In the genomic region with DNA sequence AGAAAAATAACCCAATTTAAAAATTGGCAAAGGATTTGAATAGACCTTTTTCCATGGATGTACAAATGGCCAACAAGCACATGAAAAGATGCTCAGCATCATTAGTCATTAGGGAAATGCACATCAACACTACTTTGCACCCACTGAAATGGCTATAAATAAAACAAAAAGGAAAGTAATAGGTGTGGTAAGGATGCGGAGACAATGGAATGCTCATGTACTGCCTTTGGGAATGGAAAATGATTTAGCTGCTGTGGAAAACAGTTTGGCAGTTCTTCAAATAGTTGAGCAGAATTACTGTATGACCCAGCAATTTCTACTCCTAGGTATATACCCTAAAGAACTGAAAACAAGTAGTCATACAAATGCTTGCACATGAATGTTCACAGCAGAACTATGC, we compare ENCODE assay signal across 13 cellular contexts. TPM values are rescaled to one million over a fixed set of nuclear protein-coding genes. Genes with fewer than 3 reads are reported as not detected.
A peak's percentile ranks its signal among the peaks of the same experiment; 100 is the strongest.
DNase-seq lines count a peak whose midpoint lies in the region; ATAC-seq and TF ChIP-seq lines count a peak whose summit lies in the region.
"Had no signal": no experiment of that assay in that cellular context is flagged by ENCODE, and none has a peak within 500 bp of the region (broad histone marks: within the 10 kb centered on the region; RNA-seq: fewer than 3 reads in every experiment).

No MANE protein-coding gene starts in this region.

- CTCF ChIA-PET in WTC11 (lab: Charles Lee), result no interaction called here

- no peak overlapping the region for H3K27ac Mint-ChIP-seq in WTC11
- H3K27ac Mint-ChIP-seq: H9 had no signal

- no peak overlapping the region for H3K4me3 ChIP-seq in fibroblast of pulmonary artery (replicated peaks; ENCODE audit: low read depth, low read length)
- H3K4me3 ChIP-seq: Peyer's patch had no signal

- POLR2A ChIA-PET in WTC11 (lab: Charles Lee), result no interaction called here

- ATAC-seq in WTC11 (no peak), HG02973 (IDR thresholded peaks at IDR 0.05; ENCODE audit: unreplicated experiment) (no peak)

- H3K27me3 Mint-ChIP-seq in WTC11 (ENCODE audit: low read depth), result no peaks in the 10 kb centered on the region

- peaks cover 14% of the 10 kb centered on the region for H3K36me3 Mint-ChIP-seq in WTC11

- TF ChIP-seq CTCF in fibroblast of pulmonary artery (IDR thresholded peaks at IDR 0.05; ENCODE audit: low read length, missing control alignments) (no peak), WTC11 (IDR thresholded peaks at IDR 0.05) (no peak)

- peaks cover 10% of the 10 kb centered on the region for H3K9me3 Mint-ChIP-seq in WTC11

- peak; percentile 18 for DNase-seq in AG20443 (ENCODE audit: low spot score)
- peak; percentile 80 for DNase-seq in GM04503 (ENCODE audit: low read depth)
- DNase-seq in amniotic epithelial cell (ENCODE audit: low read depth), result peak; percentile 21
- DNase-seq in fibroblast of pulmonary artery (ENCODE audit: low read depth), result peak; percentile 21
- DNase-seq in WTC11 (ENCODE audit: low spot score), result no peak
- no peak for DNase-seq in SHP77 treated with DMSO at 0.1 percent for 48 hours (lab: John Stamatoyannopoulos, UW)
- DNase-seq: Calu3, H9, Karpas-422, NCI-H2029, NCI-H510A treated with DMSO at 0.1 percent for 48 hours, Peyer's patch had no signal

- no peaks in the 10 kb centered on the region for H3K4me1 Mint-ChIP-seq in WTC11
- H3K4me1 Mint-ChIP-seq: H9 had no signal

- H3K4me3 Mint-ChIP-seq in WTC11, result no peak overlapping the region
- H3K4me3 Mint-ChIP-seq: H9 had no signal

TF ChIP-seq in WTC11, 78 proteins besides CTCF, POLR2A, EP300 and RAD21:
- TF ChIP-seq, protein P1, sequence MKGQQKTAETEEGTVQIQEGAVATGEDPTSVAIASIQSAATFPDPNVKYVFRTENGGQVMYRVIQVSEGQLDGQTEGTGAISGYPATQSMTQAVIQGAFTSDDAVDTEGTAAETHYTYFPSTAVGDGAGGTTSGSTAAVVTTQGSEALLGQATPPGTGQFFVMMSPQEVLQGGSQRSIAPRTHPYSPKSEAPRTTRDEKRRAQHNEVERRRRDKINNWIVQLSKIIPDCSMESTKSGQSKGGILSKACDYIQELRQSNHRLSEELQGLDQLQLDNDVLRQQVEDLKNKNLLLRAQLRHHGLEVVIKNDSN (CRISPR knock-in tag; IDR thresholded peaks at IDR 0.05), result no peak
- TF ChIP-seq, protein P2, sequence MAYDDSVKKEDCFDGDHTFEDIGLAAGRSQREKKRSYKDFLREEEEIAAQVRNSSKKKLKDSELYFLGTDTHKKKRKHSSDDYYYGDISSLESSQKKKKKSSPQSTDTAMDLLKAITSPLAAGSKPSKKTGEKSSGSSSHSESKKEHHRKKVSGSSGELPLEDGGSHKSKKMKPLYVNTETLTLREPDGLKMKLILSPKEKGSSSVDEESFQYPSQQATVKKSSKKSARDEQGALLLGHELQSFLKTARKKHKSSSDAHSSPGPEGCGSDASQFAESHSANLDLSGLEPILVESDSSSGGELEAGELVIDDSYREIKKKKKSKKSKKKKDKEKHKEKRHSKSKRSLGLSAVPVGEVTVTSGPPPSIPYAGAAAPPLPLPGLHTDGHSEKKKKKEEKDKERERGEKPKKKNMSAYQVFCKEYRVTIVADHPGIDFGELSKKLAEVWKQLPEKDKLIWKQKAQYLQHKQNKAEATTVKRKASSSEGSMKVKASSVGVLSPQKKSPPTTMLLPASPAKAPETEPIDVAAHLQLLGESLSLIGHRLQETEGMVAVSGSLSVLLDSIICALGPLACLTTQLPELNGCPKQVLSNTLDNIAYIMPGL (CRISPR knock-in tag; IDR thresholded peaks at IDR 0.05), result no peak
- TF ChIP-seq, protein P3, sequence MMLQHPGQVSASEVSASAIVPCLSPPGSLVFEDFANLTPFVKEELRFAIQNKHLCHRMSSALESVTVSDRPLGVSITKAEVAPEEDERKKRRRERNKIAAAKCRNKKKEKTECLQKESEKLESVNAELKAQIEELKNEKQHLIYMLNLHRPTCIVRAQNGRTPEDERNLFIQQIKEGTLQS (CRISPR knock-in tag; conservative IDR thresholded peaks at IDR 0.05), result no peak
- TF ChIP-seq, protein P4, sequence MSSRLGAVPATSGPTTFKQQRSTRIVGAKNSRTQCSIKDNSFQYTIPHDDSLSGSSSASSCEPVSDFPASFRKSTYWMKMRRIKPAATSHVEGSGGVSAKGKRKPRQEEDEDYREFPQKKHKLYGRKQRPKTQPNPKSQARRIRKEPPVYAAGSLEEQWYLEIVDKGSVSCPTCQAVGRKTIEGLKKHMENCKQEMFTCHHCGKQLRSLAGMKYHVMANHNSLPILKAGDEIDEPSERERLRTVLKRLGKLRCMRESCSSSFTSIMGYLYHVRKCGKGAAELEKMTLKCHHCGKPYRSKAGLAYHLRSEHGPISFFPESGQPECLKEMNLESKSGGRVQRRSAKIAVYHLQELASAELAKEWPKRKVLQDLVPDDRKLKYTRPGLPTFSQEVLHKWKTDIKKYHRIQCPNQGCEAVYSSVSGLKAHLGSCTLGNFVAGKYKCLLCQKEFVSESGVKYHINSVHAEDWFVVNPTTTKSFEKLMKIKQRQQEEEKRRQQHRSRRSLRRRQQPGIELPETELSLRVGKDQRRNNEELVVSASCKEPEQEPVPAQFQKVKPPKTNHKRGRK (CRISPR knock-in tag; IDR thresholded peaks at IDR 0.05; ENCODE audit: borderline replicate concordance), result no peak
- no peak for TF ChIP-seq SP1 (CRISPR knock-in tag; conservative IDR thresholded peaks at IDR 0.05)
- no peak for TF ChIP-seq ZNF317 (CRISPR knock-in tag; IDR thresholded peaks at IDR 0.05; ENCODE audit: borderline replicate concordance, low read depth)
- TF ChIP-seq, protein P5, sequence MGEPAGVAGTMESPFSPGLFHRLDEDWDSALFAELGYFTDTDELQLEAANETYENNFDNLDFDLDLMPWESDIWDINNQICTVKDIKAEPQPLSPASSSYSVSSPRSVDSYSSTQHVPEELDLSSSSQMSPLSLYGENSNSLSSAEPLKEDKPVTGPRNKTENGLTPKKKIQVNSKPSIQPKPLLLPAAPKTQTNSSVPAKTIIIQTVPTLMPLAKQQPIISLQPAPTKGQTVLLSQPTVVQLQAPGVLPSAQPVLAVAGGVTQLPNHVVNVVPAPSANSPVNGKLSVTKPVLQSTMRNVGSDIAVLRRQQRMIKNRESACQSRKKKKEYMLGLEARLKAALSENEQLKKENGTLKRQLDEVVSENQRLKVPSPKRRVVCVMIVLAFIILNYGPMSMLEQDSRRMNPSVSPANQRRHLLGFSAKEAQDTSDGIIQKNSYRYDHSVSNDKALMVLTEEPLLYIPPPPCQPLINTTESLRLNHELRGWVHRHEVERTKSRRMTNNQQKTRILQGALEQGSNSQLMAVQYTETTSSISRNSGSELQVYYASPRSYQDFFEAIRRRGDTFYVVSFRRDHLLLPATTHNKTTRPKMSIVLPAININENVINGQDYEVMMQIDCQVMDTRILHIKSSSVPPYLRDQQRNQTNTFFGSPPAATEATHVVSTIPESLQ (CRISPR knock-in tag; IDR thresholded peaks at IDR 0.05), result no peak

RNA-seq across cellular contexts. Expression of a gene that starts 37.4 kb away (rescaled TPM):
- 124 to 132 TPM (median 126 TPM) in 3 replicates for total RNA-seq in WTC11 (2021)

RNA-seq across cellular contexts. Expression of a gene that starts 42.2 kb away (rescaled TPM):
- 35.8 to 39.3 TPM (median 36.0 TPM) in 3 replicates for total RNA-seq in WTC11 (2021)

RNA-seq across cellular contexts. Expression of a gene that starts 52.8 kb away (rescaled TPM):
- total RNA-seq in WTC11 (2021), result 1.6 to 2.1 TPM (median 1.8 TPM) in 3 replicates

Comparison
In these comparisons a context has a peak if more than half of its experiments do, and no peak if none do; other contexts are left out.
1. DNase-seq: peak in AG20443 (single experiment), GM04503 (single experiment), amniotic epithelial cell (single experiment) and fibroblast of pulmonary artery (single experiment); none in WTC11 (single experiment) and SHP77 treated with DMSO at 0.1 percent for 48 hours (single experiment).